ENCODE assay signal across 8 cellular contexts in the genomic region with DNA sequence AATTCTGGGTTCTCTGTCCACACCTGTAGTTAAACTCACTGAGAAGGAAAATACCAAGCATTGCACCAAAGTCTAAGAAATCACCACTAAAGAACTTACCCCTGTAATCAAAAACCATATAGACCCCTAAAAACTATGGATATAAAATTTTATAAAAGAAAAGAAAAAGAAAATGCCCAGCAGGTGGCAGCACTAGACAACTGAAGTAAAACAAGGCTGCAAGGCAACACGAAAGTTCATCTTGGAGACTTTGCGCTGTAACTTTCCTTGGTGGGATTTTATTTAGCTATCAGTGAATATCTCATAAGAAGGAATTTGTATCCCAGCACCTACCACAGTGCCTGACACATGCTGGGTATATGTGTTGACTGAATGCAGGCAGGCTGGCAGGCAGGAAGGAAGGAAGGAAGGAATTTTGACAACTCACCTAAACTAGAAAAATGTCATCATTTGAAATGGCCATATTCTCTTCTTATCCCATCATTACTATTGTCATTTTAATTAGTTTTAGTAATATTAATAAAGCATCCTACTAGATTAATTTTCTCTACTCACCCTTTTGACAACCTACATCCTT.
A peak's percentile ranks its signal among the peaks of the same experiment; 100 is the strongest.
DNase-seq lines count a peak whose midpoint lies in the region; ATAC-seq and TF ChIP-seq lines count a peak whose summit lies in the region.

No MANE protein-coding gene starts in this region.

- H3K4me1 ChIP-seq in CD8-positive, alpha-beta T cell (ENCODE audit: insufficient read depth, low read length) = peaks cover 3% of the 10 kb centered on the region

- no peaks in the 10 kb centered on the region for H3K27me3 ChIP-seq in CD8-positive, alpha-beta T cell (ENCODE audit: insufficient read depth, low read length)
- H3K27me3 ChIP-seq in neural cell (ENCODE audit: insufficient read depth, low read depth, low read length) = no peaks in the 10 kb centered on the region

- H3K4me2 ChIP-seq in neural cell (ENCODE audit: low read length) = no peak overlapping the region

- no peaks in the 10 kb centered on the region for H3K9me2 ChIP-seq in neural cell (ENCODE audit: insufficient read depth, low read length)

- no peaks in the 10 kb centered on the region for H3K79me2 ChIP-seq in neural cell (replicated peaks; ENCODE audit: insufficient read depth, low read length)

- POLR2A ChIA-PET in CD8-positive, alpha-beta T cell (lab: Charles Lee) = interaction anchor here (1.4 to 1.7 kb wide), 2 partner anchors 452 to 453 kb away, joined by 3 to 6 read pairs; no protein-coding TSS in a partner anchor

- no peaks in the 10 kb centered on the region for H3K9me3 ChIP-seq in CD8-positive, alpha-beta T cell (ENCODE audit: low read length)
- no peaks in the 10 kb centered on the region for H3K9me3 ChIP-seq in neural cell (ENCODE audit: low read length)

- TF ChIP-seq EP300 in neural cell (conservative IDR thresholded peaks at IDR 0.05; ENCODE audit: poor library complexity, severe bottlenecking) = no peak

- ATAC-seq in CD8-positive, alpha-beta T cell = peak; percentile 26
- no peak for ATAC-seq in HG03342 (IDR thresholded peaks at IDR 0.05; ENCODE audit: unreplicated experiment)

- H3K27ac Mint-ChIP-seq in CD8-positive, alpha-beta T cell = no peak overlapping the region

- peaks cover 2% of the 10 kb centered on the region for H3K27me3 Mint-ChIP-seq in CD8-positive, alpha-beta T cell (ENCODE audit: low read depth)

- H3K27ac ChIP-seq in CD8-positive, alpha-beta T cell (ENCODE audit: low read depth, low read length) = no peak overlapping the region
- H3K27ac ChIP-seq in neural cell (ENCODE audit: low read length) = no peak overlapping the region

- H4K20me1 ChIP-seq in neural cell (ENCODE audit: insufficient read depth) = no peaks in the 10 kb centered on the region

- intact Hi-C loops in CD8-positive, alpha-beta T cell (cut with DNase I, micrococcal nuclease) = loop anchor here (1.0 to 10.0 kb wide), 4 partner anchors 452 to 1154 kb away; no protein-coding TSS in a partner anchor

- DNase-seq in CD8-positive, alpha-beta T cell = peak; percentile 16 to 81 (median 65)
- DNase-seq in HT1080 (ENCODE audit: low read depth) = peak; percentile 63
- DNase-seq in NOMO-1 treated with dmso at 0.1 percent for 144 hours (lab: John Stamatoyannopoulos, UW; ENCODE audit: unreplicated experiment) = peak; percentile 4
- DNase-seq in activated CD8-positive, alpha-beta memory T cell treated with anti-CD3 and anti-CD28 coated beads, Interleukin-2, amount 50 U/mL, for 24 hours (ENCODE audit: extremely low read depth) = peak; percentile 46
- peak; percentile 29 for DNase-seq in epithelial cell of proximal tubule (ENCODE audit: low read depth)
- peak; percentile 47 for DNase-seq in stromal cell of bone marrow (ENCODE audit: low read depth)

- no peak overlapping the region for H3K9ac ChIP-seq in neural cell (ENCODE audit: low read length)

- peak; percentile 89 for TF ChIP-seq RAD21 in neural cell (conservative IDR thresholded peaks at IDR 0.05)

- no peaks in the 10 kb centered on the region for H3K36me3 ChIP-seq in CD8-positive, alpha-beta T cell (ENCODE audit: insufficient read depth, low read length)
- H3K36me3 ChIP-seq in neural cell (ENCODE audit: insufficient read depth, low read length) = no peaks in the 10 kb centered on the region

- H2AFZ ChIP-seq in neural cell (ENCODE audit: low read depth, low read length) = no peak overlapping the region

- H3K9me3 Mint-ChIP-seq in CD8-positive, alpha-beta T cell = no peaks in the 10 kb centered on the region

- H3F3A ChIP-seq in neural cell (ENCODE audit: insufficient read depth, low read length, poor library complexity, severe bottlenecking) = no peaks in the 10 kb centered on the region

- H3K36me3 Mint-ChIP-seq in CD8-positive, alpha-beta T cell = no peaks in the 10 kb centered on the region

- peaks cover 2% of the 10 kb centered on the region for H3K4me1 Mint-ChIP-seq in CD8-positive, alpha-beta T cell (ENCODE audit: low read depth)

- CTCF ChIA-PET in CD8-positive, alpha-beta T cell (lab: Charles Lee) = interaction anchor here (0.6 to 11.5 kb wide), 51 partner anchors 9 to 1609 kb away, joined by 3 to 241 read pairs (median 4); a partner anchor contains a TSS

- peak; percentile 86 for TF ChIP-seq CTCF in CD8-positive, alpha-beta T cell (IDR thresholded peaks at IDR 0.05)
- TF ChIP-seq CTCF in epithelial cell of proximal tubule (conservative IDR thresholded peaks at IDR 0.05; ENCODE audit: low read depth, low read length) = peak; percentile 54
- TF ChIP-seq CTCF in neural cell (IDR thresholded peaks at IDR 0.05; ENCODE audit: poor library complexity, severe bottlenecking) = peak; percentile 78

- no peak overlapping the region for H3K4me3 Mint-ChIP-seq in CD8-positive, alpha-beta T cell

- no peak overlapping the region for H3K4me3 ChIP-seq in CD8-positive, alpha-beta T cell (ENCODE audit: low read depth, low read length)
- H3K4me3 ChIP-seq in epithelial cell of proximal tubule (ENCODE audit: low read depth, low read length) (no peak overlapping the region), neural cell (ENCODE audit: low read length) (no peak overlapping the region)

TF ChIP-seq in neural cell, 6 proteins besides CTCF, POLR2A, EP300 and RAD21:
- no peak for TF ChIP-seq POLR2AphosphoS5 (IDR thresholded peaks at IDR 0.05)
- no peak for TF ChIP-seq MXI1 (conservative IDR thresholded peaks at IDR 0.05; ENCODE audit: poor library complexity, severe bottlenecking)
- TF ChIP-seq SMC3 (conservative IDR thresholded peaks at IDR 0.05; ENCODE audit: poor library complexity) = peak; percentile 95
- TF ChIP-seq TAF1 (IDR thresholded peaks at IDR 0.05; ENCODE audit: low read depth) = no peak
- TF ChIP-seq, protein P1, sequence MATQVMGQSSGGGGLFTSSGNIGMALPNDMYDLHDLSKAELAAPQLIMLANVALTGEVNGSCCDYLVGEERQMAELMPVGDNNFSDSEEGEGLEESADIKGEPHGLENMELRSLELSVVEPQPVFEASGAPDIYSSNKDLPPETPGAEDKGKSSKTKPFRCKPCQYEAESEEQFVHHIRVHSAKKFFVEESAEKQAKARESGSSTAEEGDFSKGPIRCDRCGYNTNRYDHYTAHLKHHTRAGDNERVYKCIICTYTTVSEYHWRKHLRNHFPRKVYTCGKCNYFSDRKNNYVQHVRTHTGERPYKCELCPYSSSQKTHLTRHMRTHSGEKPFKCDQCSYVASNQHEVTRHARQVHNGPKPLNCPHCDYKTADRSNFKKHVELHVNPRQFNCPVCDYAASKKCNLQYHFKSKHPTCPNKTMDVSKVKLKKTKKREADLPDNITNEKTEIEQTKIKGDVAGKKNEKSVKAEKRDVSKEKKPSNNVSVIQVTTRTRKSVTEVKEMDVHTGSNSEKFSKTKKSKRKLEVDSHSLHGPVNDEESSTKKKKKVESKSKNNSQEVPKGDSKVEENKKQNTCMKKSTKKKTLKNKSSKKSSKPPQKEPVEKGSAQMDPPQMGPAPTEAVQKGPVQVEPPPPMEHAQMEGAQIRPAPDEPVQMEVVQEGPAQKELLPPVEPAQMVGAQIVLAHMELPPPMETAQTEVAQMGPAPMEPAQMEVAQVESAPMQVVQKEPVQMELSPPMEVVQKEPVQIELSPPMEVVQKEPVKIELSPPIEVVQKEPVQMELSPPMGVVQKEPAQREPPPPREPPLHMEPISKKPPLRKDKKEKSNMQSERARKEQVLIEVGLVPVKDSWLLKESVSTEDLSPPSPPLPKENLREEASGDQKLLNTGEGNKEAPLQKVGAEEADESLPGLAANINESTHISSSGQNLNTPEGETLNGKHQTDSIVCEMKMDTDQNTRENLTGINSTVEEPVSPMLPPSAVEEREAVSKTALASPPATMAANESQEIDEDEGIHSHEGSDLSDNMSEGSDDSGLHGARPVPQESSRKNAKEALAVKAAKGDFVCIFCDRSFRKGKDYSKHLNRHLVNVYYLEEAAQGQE (IDR thresholded peaks at IDR 0.05; ENCODE audit: borderline replicate concordance) = no peak
- TF ChIP-seq EZH2 (IDR thresholded peaks at IDR 0.05; ENCODE audit: borderline replicate concordance, insufficient read depth, low read length, poor library complexity, severe bottlenecking) = no peak

Comparison
In these comparisons a context has a peak if more than half of its experiments do, and no peak if none do; other contexts are left out.
1. DNase-seq: peak in every context shown above with its lines; median percentile 65 in CD8-positive, alpha-beta T cell; 63 in HT1080; 47 in stromal cell of bone marrow; 46 in activated CD8-positive, alpha-beta memory T cell treated with anti-CD3 and anti-CD28 coated beads, Interleukin-2, amount 50 U/mL, for 24 hours; 29 in epithelial cell of proximal tubule; 4 in NOMO-1 treated with dmso at 0.1 percent for 144 hours.